ENCODE assay signal across 19 cellular contexts in genomic region chr7:127828843-127829502, GRCh38.
DNase-seq lines count a peak whose midpoint lies in the region; ATAC-seq lines count a peak whose summit lies in the region.
"Had no signal": no experiment of that assay in that cellular context is flagged by ENCODE, and none has a peak within 500 bp of the region (broad histone marks: within the 10 kb centered on the region; RNA-seq: fewer than 3 reads in every experiment).

No MANE protein-coding gene starts in this region.

- intact Hi-C loops in left colon (cut with DNase I, micrococcal nuclease), result no loop called here

- ATAC-seq in GM18511 (IDR thresholded peaks at IDR 0.05; ENCODE audit: unreplicated experiment) (peak; percentile 72), HG02623 (IDR thresholded peaks at IDR 0.05; ENCODE audit: unreplicated experiment) (peak; percentile 66), left colon (no peak)
- ATAC-seq: activated CD8-positive, alpha-beta T cell treated with anti-CD3 and anti-CD28 coated beads for 36 hours; activated naive CD8-positive, alpha-beta T cell treated with anti-CD3 and anti-CD28 coated beads, Interleukin-2, amount 50 U/mL, for 24 hours; activated T-cell treated with anti-CD3 and anti-CD28 coated beads, Interleukin-2, amount 50 U/mL, for 72 hours; HepG2; SK-N-SH treated with all-trans-retinoic acid at 6 μM for 48 hours had no signal

- H3K27me3 ChIP-seq in BLaER1, result no peaks in the 10 kb centered on the region
- H3K27me3 ChIP-seq: right atrium auricular region had no signal

- peaks cover 31% of the 10 kb centered on the region for H3K36me3 ChIP-seq in BLaER1
- H3K36me3 ChIP-seq: right atrium auricular region had no signal

- peaks cover 6% of the 10 kb centered on the region for H3K36me3 Mint-ChIP-seq in T-helper 2 cell treated with Interferon-gamma antibody and Interleukin-4, amounts not matched to agents 5 μg/mL and 100 μg/mL, for 36 hours (ENCODE audit: low read depth)

- no peak overlapping the region for H3K4me3 Mint-ChIP-seq in T-helper 2 cell treated with Interferon-gamma antibody and Interleukin-4, amounts not matched to agents 5 μg/mL and 100 μg/mL, for 36 hours
- H3K4me3 Mint-ChIP-seq: activated CD8-positive, alpha-beta T cell treated with anti-CD3 and anti-CD28 coated beads for 36 hours; activated naive CD8-positive, alpha-beta T cell treated with anti-CD3 and anti-CD28 coated beads, Interleukin-2, amount 50 U/mL, for 24 hours; activated T-cell treated with anti-CD3 and anti-CD28 coated beads, Interleukin-2, amount 50 U/mL, for 72 hours; neural crest cell had no signal

- no peaks in the 10 kb centered on the region for H3K27me3 Mint-ChIP-seq in T-helper 2 cell treated with Interferon-gamma antibody and Interleukin-4, amounts not matched to agents 5 μg/mL and 100 μg/mL, for 36 hours (ENCODE audit: low read depth)
- H3K27me3 Mint-ChIP-seq: activated CD8-positive, alpha-beta T cell treated with anti-CD3 and anti-CD28 coated beads for 36 hours; activated naive CD8-positive, alpha-beta T cell treated with anti-CD3 and anti-CD28 coated beads, Interleukin-2, amount 50 U/mL, for 24 hours had no signal

- H3K27ac ChIP-seq in BLaER1, result no peak overlapping the region
- H3K27ac ChIP-seq: right atrium auricular region had no signal

- peak overlapping the region; percentile 4; the same call in 1 of the 2 replicates for H3K4me2 ChIP-seq in BLaER1

- DNase-seq in MV-4-11 (lab: John Stamatoyannopoulos, UW) (peak; percentile 15), NCI-H2107 treated with DMSO at 0.1 percent for 48 hours (lab: John Stamatoyannopoulos, UW; ENCODE audit: unreplicated experiment) (no peak), left colon (no peak), NCI-H1694 (lab: John Stamatoyannopoulos, UW) (no peak)
- no peak for DNase-seq in T-helper 2 cell treated with Interferon-gamma antibody and Interleukin-4, amounts not matched to agents 5 μg/mL and 100 μg/mL, for 36 hours (ENCODE audit: low spot score)
- DNase-seq: activated CD8-positive, alpha-beta T cell treated with anti-CD3 and anti-CD28 coated beads for 36 hours; activated naive CD8-positive, alpha-beta T cell treated with anti-CD3 and anti-CD28 coated beads, Interleukin-2, amount 50 U/mL, for 24 hours; activated T-cell treated with anti-CD3 and anti-CD28 coated beads, Interleukin-2, amount 50 U/mL, for 72 hours; COR-L47; effector memory CD4-positive, alpha-beta T cell; GDM1; NCI-H226 had no signal

- no peak overlapping the region for H3K27ac Mint-ChIP-seq in T-helper 2 cell treated with Interferon-gamma antibody and Interleukin-4, amounts not matched to agents 5 μg/mL and 100 μg/mL, for 36 hours
- H3K27ac Mint-ChIP-seq: activated CD8-positive, alpha-beta T cell treated with anti-CD3 and anti-CD28 coated beads for 36 hours; activated naive CD8-positive, alpha-beta T cell treated with anti-CD3 and anti-CD28 coated beads, Interleukin-2, amount 50 U/mL, for 24 hours; activated T-cell treated with anti-CD3 and anti-CD28 coated beads, Interleukin-2, amount 50 U/mL, for 72 hours had no signal

- no peaks in the 10 kb centered on the region for H3K9me3 ChIP-seq in BLaER1
- H3K9me3 ChIP-seq: right atrium auricular region had no signal

- H3K4me1 ChIP-seq in BLaER1, result peaks cover 8% of the 10 kb centered on the region

- peaks cover 5% of the 10 kb centered on the region for H3K4me1 Mint-ChIP-seq in T-helper 2 cell treated with Interferon-gamma antibody and Interleukin-4, amounts not matched to agents 5 μg/mL and 100 μg/mL, for 36 hours (ENCODE audit: low read depth)

- no peak overlapping the region for H3K4me3 ChIP-seq in BLaER1
- H3K4me3 ChIP-seq: right atrium auricular region had no signal

- no peak overlapping the region for H3K9ac ChIP-seq in BLaER1

- H3K9me3 Mint-ChIP-seq in T-helper 2 cell treated with Interferon-gamma antibody and Interleukin-4, amounts not matched to agents 5 μg/mL and 100 μg/mL, for 36 hours, result no peaks in the 10 kb centered on the region
- H3K9me3 Mint-ChIP-seq: activated CD8-positive, alpha-beta T cell treated with anti-CD3 and anti-CD28 coated beads for 36 hours; activated naive CD8-positive, alpha-beta T cell treated with anti-CD3 and anti-CD28 coated beads, Interleukin-2, amount 50 U/mL, for 24 hours; activated T-cell treated with anti-CD3 and anti-CD28 coated beads, Interleukin-2, amount 50 U/mL, for 72 hours; neural crest cell had no signal

- H4K20me1 ChIP-seq in BLaER1, result no peaks in the 10 kb centered on the region
